In the genomic region with DNA sequence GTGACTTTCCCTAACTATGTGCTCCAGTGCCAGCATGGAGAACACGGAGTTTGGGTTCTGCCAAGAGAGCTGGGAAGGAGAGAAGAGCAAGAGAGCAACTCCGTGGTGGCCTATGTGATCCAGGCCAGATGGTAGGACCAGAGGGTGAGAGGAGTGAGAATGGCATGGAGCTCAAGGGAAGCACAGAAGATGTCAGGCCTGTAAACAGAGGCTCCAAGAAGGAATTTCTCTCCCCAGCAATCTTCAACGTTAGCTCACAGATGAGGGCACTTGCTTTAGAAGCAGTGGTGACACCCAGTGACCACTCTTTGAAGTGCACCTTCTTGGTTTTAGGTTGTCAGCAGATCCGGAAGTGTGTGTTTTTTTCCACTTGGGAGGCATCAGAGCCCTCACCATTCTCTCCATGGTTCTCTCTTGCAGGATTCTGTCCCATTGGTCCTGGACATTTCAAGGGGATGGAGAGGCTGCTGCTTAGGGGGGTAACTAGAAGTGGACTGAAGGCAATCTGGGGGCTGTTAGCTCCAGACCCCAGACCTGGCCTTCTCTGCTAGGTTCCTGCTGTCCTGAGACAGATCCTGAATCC, we compare ENCODE assay signal across 8 cellular contexts. TPM values are rescaled to one million over a fixed set of nuclear protein-coding genes. Genes with fewer than 3 reads are reported as not detected.
DNase-seq lines count a peak whose midpoint lies in the region; ATAC-seq and TF ChIP-seq lines count a peak whose summit lies in the region.

No MANE protein-coding gene starts in this region.

- H3K9me2 ChIP-seq in neural cell (ENCODE audit: insufficient read depth, low read length) = no peaks in the 10 kb centered on the region

- peak; percentile 51 to 52 for ATAC-seq in activated T-cell treated with anti-CD3 and anti-CD28 coated beads, Interleukin-2, amount 50 U/mL, for 72 hours (replicated peaks in 1 of 2)
- ATAC-seq in HG02938 (IDR thresholded peaks at IDR 0.05; ENCODE audit: unreplicated experiment) = no peak

- no peak for TF ChIP-seq EP300 in neural cell (conservative IDR thresholded peaks at IDR 0.05; ENCODE audit: poor library complexity, severe bottlenecking)

- TF ChIP-seq CTCF in GM12864 (IDR thresholded peaks at IDR 0.05; ENCODE audit: low read depth, low read length, missing control alignments) (peak; percentile 92), fibroblast of villous mesenchyme (IDR thresholded peaks at IDR 0.05; ENCODE audit: insufficient read depth, low read depth, low read length) (peak; percentile 86), neural cell (IDR thresholded peaks at IDR 0.05; ENCODE audit: poor library complexity, severe bottlenecking) (peak; percentile 73), type B pancreatic cell (conservative IDR thresholded peaks at IDR 0.05) (peak; percentile 81)

- peaks cover 48% of the 10 kb centered on the region for H3K27me3 Mint-ChIP-seq in activated T-cell treated with anti-CD3 and anti-CD28 coated beads, Interleukin-2, amount 50 U/mL, for 72 hours (ENCODE audit: low read depth)
- H3K27me3 Mint-ChIP-seq in type B pancreatic cell = no peaks in the 10 kb centered on the region

- H3K27ac ChIP-seq in neural cell (ENCODE audit: low read length) = no peak overlapping the region

- H3K4me3 ChIP-seq in GM12864 (ENCODE audit: low read depth, low read length) = no peak overlapping the region
- no peak overlapping the region for H3K4me3 ChIP-seq in NT2/D1 (ENCODE audit: insufficient read length, low read depth)
- H3K4me3 ChIP-seq in fibroblast of villous mesenchyme (ENCODE audit: low read depth, low read length) = no peak overlapping the region
- no peak overlapping the region for H3K4me3 ChIP-seq in neural cell (ENCODE audit: low read length)

- peak; percentile 70 for TF ChIP-seq RAD21 in neural cell (conservative IDR thresholded peaks at IDR 0.05)

- DNase-seq in GM12864 (ENCODE audit: low read depth) = peak; percentile 75
- DNase-seq in HS-5 (ENCODE audit: low read depth) = peak; percentile 45
- peak; percentile 81 for DNase-seq in NT2/D1 (ENCODE audit: low read depth, low spot score)
- peak; percentile 67 to 68 for DNase-seq in activated T-cell treated with anti-CD3 and anti-CD28 coated beads, Interleukin-2, amount 50 U/mL, for 72 hours
- peak; percentile 89 for DNase-seq in fibroblast of villous mesenchyme (ENCODE audit: low read depth)
- DNase-seq in type B pancreatic cell (ENCODE audit: extremely low spot score, unreplicated experiment) = peak; percentile 68

- no peaks in the 10 kb centered on the region for H3K27me3 ChIP-seq in NT2/D1 (ENCODE audit: insufficient read depth, insufficient read length)
- no peaks in the 10 kb centered on the region for H3K27me3 ChIP-seq in neural cell (ENCODE audit: insufficient read depth, low read depth, low read length)

- H3K4me1 Mint-ChIP-seq in activated T-cell treated with anti-CD3 and anti-CD28 coated beads, Interleukin-2, amount 50 U/mL, for 72 hours (ENCODE audit: low read depth) = peaks cover 22% of the 10 kb centered on the region
- H3K4me1 Mint-ChIP-seq in type B pancreatic cell (ENCODE audit: unreplicated experiment) = peaks cover 16% of the 10 kb centered on the region

- H3K9ac ChIP-seq in NT2/D1 (ENCODE audit: insufficient read length, low read depth) (no peak overlapping the region), neural cell (ENCODE audit: low read length) (no peak overlapping the region)

- no peak overlapping the region for H2AFZ ChIP-seq in neural cell (ENCODE audit: low read depth, low read length)

- H3K4me1 ChIP-seq in NT2/D1 (ENCODE audit: insufficient read depth, insufficient read length) = no peaks in the 10 kb centered on the region

- no peaks in the 10 kb centered on the region for H4K20me1 ChIP-seq in neural cell (ENCODE audit: insufficient read depth)

- H3K36me3 Mint-ChIP-seq in activated T-cell treated with anti-CD3 and anti-CD28 coated beads, Interleukin-2, amount 50 U/mL, for 72 hours (ENCODE audit: insufficient read depth in 2 of 2) = peaks cover 0 to 2% of the 10 kb centered on the region in 2 donors
- no peaks in the 10 kb centered on the region for H3K36me3 Mint-ChIP-seq in type B pancreatic cell

- H3K4me3 Mint-ChIP-seq in activated T-cell treated with anti-CD3 and anti-CD28 coated beads, Interleukin-2, amount 50 U/mL, for 72 hours = no peak overlapping the region
- no peak overlapping the region for H3K4me3 Mint-ChIP-seq in type B pancreatic cell

- H3K9me3 Mint-ChIP-seq in activated T-cell treated with anti-CD3 and anti-CD28 coated beads, Interleukin-2, amount 50 U/mL, for 72 hours = no peaks in the 10 kb centered on the region
- no peaks in the 10 kb centered on the region for H3K9me3 Mint-ChIP-seq in type B pancreatic cell

- H3K9me3 ChIP-seq in NT2/D1 (ENCODE audit: insufficient read depth, low read length) (no peaks in the 10 kb centered on the region), neural cell (ENCODE audit: low read length) (no peaks in the 10 kb centered on the region)

- no peak overlapping the region for H3K4me2 ChIP-seq in neural cell (ENCODE audit: low read length)

- no peak overlapping the region for H3K27ac Mint-ChIP-seq in activated T-cell treated with anti-CD3 and anti-CD28 coated beads, Interleukin-2, amount 50 U/mL, for 72 hours
- H3K27ac Mint-ChIP-seq in type B pancreatic cell = no peak overlapping the region

- H3K79me2 ChIP-seq in neural cell (replicated peaks; ENCODE audit: insufficient read depth, low read length) = no peaks in the 10 kb centered on the region

- H3K36me3 ChIP-seq in NT2/D1 (ENCODE audit: insufficient read depth, insufficient read length, low read length) = no peaks in the 10 kb centered on the region
- H3K36me3 ChIP-seq in neural cell (ENCODE audit: insufficient read depth, low read length) = no peaks in the 10 kb centered on the region

- H3F3A ChIP-seq in neural cell (ENCODE audit: insufficient read depth, low read length, poor library complexity, severe bottlenecking) = no peaks in the 10 kb centered on the region

TF ChIP-seq in neural cell, 6 proteins besides CTCF, POLR2A, EP300 and RAD21:
- no peak for TF ChIP-seq POLR2AphosphoS5 (IDR thresholded peaks at IDR 0.05)
- TF ChIP-seq SMC3 (conservative IDR thresholded peaks at IDR 0.05; ENCODE audit: poor library complexity) = peak; percentile 74
- no peak for TF ChIP-seq MXI1 (conservative IDR thresholded peaks at IDR 0.05; ENCODE audit: poor library complexity, severe bottlenecking)
TF ChIP-seq in neural cell: peak in this region for 1.

RNA-seq across cellular contexts. Expression of gene TMEM98, which starts 18.1 kb away (rescaled TPM):
- total RNA-seq in activated T-cell treated with anti-CD3 and anti-CD28 coated beads, Interleukin-2, amount 50 U/mL, for 72 hours = 1 to 10 TPM in 1 of 2 donors, under 1 TPM in 1; 0.86 to 1.3 TPM
- 128 and 135 TPM in 2 replicates for total RNA-seq in fibroblast of villous mesenchyme
- 65.1 and 77.6 TPM in 2 replicates for polyA plus RNA-seq in neural cell
- 31.0 and 36.3 TPM in 2 replicates for polyA minus RNA-seq in neural cell
- total RNA-seq in type B pancreatic cell (ENCODE audit: low replicate concordance) = 87.0 and 161 TPM in 2 replicates

RNA-seq across cellular contexts. Expression of gene MYO1D, which starts 33.0 kb away (rescaled TPM):
- 10 to 100 TPM; 14.7 to 22.6 TPM for total RNA-seq in activated T-cell treated with anti-CD3 and anti-CD28 coated beads, Interleukin-2, amount 50 U/mL, for 72 hours
- total RNA-seq in fibroblast of villous mesenchyme (19.0 and 54.8 TPM in 2 replicates), type B pancreatic cell (ENCODE audit: low replicate concordance) (24.9 and 46.7 TPM in 2 replicates)
- polyA plus RNA-seq in neural cell = 10.7 and 18.0 TPM in 2 replicates
- polyA minus RNA-seq in neural cell = 34.3 and 49.1 TPM in 2 replicates

Comparison
In these comparisons a context has a peak if more than half of its experiments do, and no peak if none do; other contexts are left out.
1. RNA of gene TMEM98, which starts 18.1 kb away (total RNA-seq): 87.0 to 161 TPM in type B pancreatic cell and 128 to 135 TPM in fibroblast of villous mesenchyme; 0.86 to 1.3 TPM in activated T-cell treated with anti-CD3 and anti-CD28 coated beads, Interleukin-2, amount 50 U/mL, for 72 hours; every median in the first group is over 10 times any median in the second.
2. Peak in every context shown above with its lines, with median percentiles within 50 percentile points of each other: DNase-seq and CTCF ChIP-seq.